ENCODE assay signal across 1 cellular context in genomic region chr3:115270849-115271248, GRCh38.
TF ChIP-seq lines count a peak whose summit lies in the region.

No MANE protein-coding gene starts in this region.

TF ChIP-seq in WTC11, 78 proteins besides CTCF, POLR2A, EP300 and RAD21 (continued from another document):
- TF ChIP-seq AFF4 (CRISPR knock-in tag; IDR thresholded peaks at IDR 0.05; ENCODE audit: borderline replicate concordance) (no peak), NFATC4 (CRISPR knock-in tag; IDR thresholded peaks at IDR 0.05) (no peak), ARID4B (CRISPR knock-in tag; IDR thresholded peaks at IDR 0.05; ENCODE audit: borderline replicate concordance) (no peak), HMGXB4 (CRISPR knock-in tag; IDR thresholded peaks at IDR 0.05) (no peak), ATF2 (CRISPR knock-in tag; IDR thresholded peaks at IDR 0.05; ENCODE audit: borderline replicate concordance, low read depth) (no peak), ERG (CRISPR knock-in tag; IDR thresholded peaks at IDR 0.05) (no peak), TEAD1 (CRISPR knock-in tag; IDR thresholded peaks at IDR 0.05) (no peak), CREM (CRISPR knock-in tag; IDR thresholded peaks at IDR 0.05) (no peak), GRHL2 (CRISPR knock-in tag; IDR thresholded peaks at IDR 0.05; ENCODE audit: insufficient replicate concordance, severe bottlenecking) (no peak), MXD4 (CRISPR knock-in tag; IDR thresholded peaks at IDR 0.05; ENCODE audit: borderline replicate concordance) (no peak)
